17 cellular contexts compared by ENCODE assay signal in the genomic region with DNA sequence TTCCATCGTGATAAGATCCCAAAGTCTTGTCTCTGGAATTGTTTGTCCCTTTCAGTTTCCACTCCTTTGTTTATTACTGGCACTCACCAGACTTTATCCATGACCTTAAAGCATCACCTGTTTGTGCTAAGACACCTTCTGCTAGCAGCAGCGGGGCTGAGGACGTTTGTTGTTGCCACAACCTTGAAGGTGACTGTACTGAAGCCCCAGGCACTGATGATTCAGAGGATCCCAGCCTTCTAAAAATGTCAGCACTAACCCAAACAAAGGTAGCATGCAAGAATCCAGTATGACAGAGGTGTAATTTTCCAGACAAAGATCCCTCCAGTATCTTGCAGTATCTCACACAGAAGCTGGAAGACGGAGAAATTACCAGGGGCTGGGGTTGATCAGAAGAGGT. TPM values are rescaled to one million over a fixed set of nuclear protein-coding genes. Genes with fewer than 3 reads are reported as not detected.
DNase-seq lines count a peak whose midpoint lies in the region; ATAC-seq and TF ChIP-seq lines count a peak whose summit lies in the region.
"Had no signal": no experiment of that assay in that cellular context is flagged by ENCODE, and none has a peak within 500 bp of the region (broad histone marks: within the 10 kb centered on the region; RNA-seq: fewer than 3 reads in every experiment).

No MANE protein-coding gene starts in this region.

- no peaks in the 10 kb centered on the region for H3F3A ChIP-seq in smooth muscle cell (ENCODE audit: low read depth)

- H3K9ac ChIP-seq in smooth muscle cell (ENCODE audit: low read depth), result no peak overlapping the region

- no peaks in the 10 kb centered on the region for H3K36me3 ChIP-seq in smooth muscle cell (ENCODE audit: low read depth)
- H3K36me3 ChIP-seq in A673 (ENCODE audit: insufficient read depth, low read length, poor library complexity, severe bottlenecking), result no peaks in the 10 kb centered on the region

- H3K79me2 ChIP-seq in smooth muscle cell (ENCODE audit: low read depth), result no peaks in the 10 kb centered on the region

- H3K4me1 ChIP-seq in smooth muscle cell (ENCODE audit: low read depth), result no peaks in the 10 kb centered on the region
- H3K4me1 ChIP-seq in A673 (ENCODE audit: insufficient read depth, low read length, poor library complexity, severe bottlenecking), result no peaks in the 10 kb centered on the region
- H3K4me1 ChIP-seq: A549 had no signal

- DNase-seq in HPDE6-E6E7 (ENCODE audit: extremely low spot score) (peak; percentile 28), RWPE1 (ENCODE audit: low spot score) (peak; percentile 20), islet precursor cell (peak; percentile 91), smooth muscle cell (lab: John Stamatoyannopoulos, UW; ENCODE audit: unreplicated experiment) (no peak), MV-4-11 (lab: John Stamatoyannopoulos, UW) (no peak), A673 (ENCODE audit: low spot score) (no peak)
- DNase-seq: CD8-positive, alpha-beta T cell; COR-L47; DMS153; DMS79 treated with DMSO at 0.1 percent for 48 hours; EL; GF-D8 had no signal

- H4K20me1 ChIP-seq in smooth muscle cell (ENCODE audit: low read depth), result no peaks in the 10 kb centered on the region

- no peaks in the 10 kb centered on the region for H3K9me3 ChIP-seq in smooth muscle cell (replicated peaks; ENCODE audit: low read depth)
- no peaks in the 10 kb centered on the region for H3K9me3 ChIP-seq in A673 (ENCODE audit: low read depth, low read length, poor library complexity, severe bottlenecking)
- H3K9me3 ChIP-seq: A549 had no signal

- intact Hi-C loops in A673 (cut with micrococcal nuclease; ENCODE audit: unreplicated experiment), result no loop called here

- POLR2A ChIA-PET in RWPE1 (lab: Yijun Ruan, JAX; ENCODE audit: low non-redundant PET), result no interaction called here
- POLR2A ChIA-PET in A673 (lab: Charles Lee; ENCODE audit: low non-redundant PET), result no interaction called here

- no peak for TF ChIP-seq CTCF in RWPE1 (conservative IDR thresholded peaks at IDR 0.05; ENCODE audit: low read depth)
- TF ChIP-seq CTCF in smooth muscle cell (IDR thresholded peaks at IDR 0.05; ENCODE audit: borderline replicate concordance, insufficient read depth, poor library complexity, severe bottlenecking), result no peak
- no peak for TF ChIP-seq CTCF in A673 (conservative IDR thresholded peaks at IDR 0.05; ENCODE audit: low read depth, low read length)

- no peak for ATAC-seq in GM18873 (IDR thresholded peaks at IDR 0.05; ENCODE audit: low FRiP score, unreplicated experiment)
- ATAC-seq: A549; CD8-positive, alpha-beta T cell; HCT116 had no signal

- H3K27me3 ChIP-seq in smooth muscle cell (ENCODE audit: low read depth) (no peaks in the 10 kb centered on the region), A673 (replicated peaks; ENCODE audit: insufficient read depth, low read depth, low read length, poor library complexity) (peaks cover 52% of the 10 kb centered on the region)

- H2AFZ ChIP-seq in smooth muscle cell (ENCODE audit: low read depth), result no peak overlapping the region

- H3K4me3 ChIP-seq in smooth muscle cell (no peak overlapping the region), A673 (ENCODE audit: low read depth, low read length, poor library complexity, severe bottlenecking) (no peak overlapping the region)
- H3K4me3 ChIP-seq: A549 had no signal

- CTCF ChIA-PET in RWPE1 (lab: Yijun Ruan, JAX), result no interaction called here
- CTCF ChIA-PET in A673 (lab: Charles Lee), result no interaction called here

- no peak overlapping the region for H3K4me2 ChIP-seq in smooth muscle cell
- H3K4me2 ChIP-seq: A549 had no signal

- H3K27ac ChIP-seq in RWPE1 (no peak overlapping the region), smooth muscle cell (ENCODE audit: low read depth) (peak overlapping the region; percentile 25), A673 (ENCODE audit: low read depth, low read length, poor library complexity, severe bottlenecking) (no peak overlapping the region)
- H3K27ac ChIP-seq: A549 had no signal

- WGBS in smooth muscle cell (ENCODE audit: low lambda C conversion rate), result 76% methylated on average over 4 of the region's 4 CpGs

- BruUV-seq in A673 (replicated peaks; lab: Mats Ljungman, UMichigan), result no TSS peak

RNA-seq across cellular contexts. Expression of a gene that starts 28.9 kb away (rescaled TPM):
- total RNA-seq in smooth muscle cell, result 8.0 and 11.1 TPM in 2 replicates
- 9.3 and 11.4 TPM in 2 replicates for polyA plus RNA-seq in smooth muscle cell
- 13.6 and 18.8 TPM in 2 replicates for total RNA-seq in A673 (2021)

RNA-seq across cellular contexts. Expression of a gene that starts 35.6 kb away (rescaled TPM):
- total RNA-seq in smooth muscle cell (0.58 and 0.99 TPM in 2 replicates), A673 (2021) (not detected in 2 replicates)
- polyA plus RNA-seq in smooth muscle cell, result 0.27 and 2.6 TPM in 2 replicates
- total RNA-seq: CD8-positive, alpha-beta T cell had no signal
- polyA plus RNA-seq: A549, BJ, CD14-positive monocyte had no signal

RNA-seq across cellular contexts. Expression of a gene that starts 51.1 kb away (rescaled TPM):
- 0.99 and 3.1 TPM in 2 replicates for total RNA-seq in smooth muscle cell
- polyA plus RNA-seq in smooth muscle cell, result 0.56 and 0.59 TPM in 2 replicates
- 2.1 TPM in 2 replicates for total RNA-seq in A673 (2021)

Comparison
In these comparisons a context has a peak if more than half of its experiments do, and no peak if none do; other contexts are left out.
1. DNase-seq: peak in HPDE6-E6E7 (single experiment), RWPE1 (single experiment) and islet precursor cell (single experiment); none in smooth muscle cell (single experiment), MV-4-11 (single experiment) and A673 (single experiment).